Comparison of ENCODE assay signal across 12 cellular contexts in the genomic region with DNA sequence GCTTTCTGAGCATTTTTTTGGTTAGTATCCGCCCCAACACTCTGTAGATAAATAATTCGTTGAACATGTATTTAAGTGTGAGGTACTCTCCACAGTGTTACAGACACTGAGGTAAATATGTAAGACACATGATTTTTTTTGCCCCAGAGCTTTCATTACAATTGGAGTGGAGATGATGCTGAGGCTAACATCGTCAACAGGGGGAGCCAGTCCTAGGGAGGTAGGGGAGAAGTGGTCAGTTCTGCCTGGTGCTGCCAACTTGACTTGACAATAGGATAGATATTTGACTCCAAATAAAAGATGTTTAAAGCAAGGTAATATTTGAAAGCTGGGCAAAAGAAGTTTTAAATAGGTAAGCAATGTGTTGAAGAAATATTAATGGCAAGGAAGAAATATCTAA.
DNase-seq lines count a peak whose midpoint lies in the region; TF ChIP-seq lines count a peak whose summit lies in the region.
"Had no signal": no experiment of that assay in that cellular context is flagged by ENCODE, and none has a peak within 500 bp of the region (broad histone marks: within the 10 kb centered on the region; RNA-seq: fewer than 3 reads in every experiment).

No MANE protein-coding gene starts in this region.

- no peak overlapping the region for H3K27ac ChIP-seq in GM23248
- H3K27ac ChIP-seq: adrenal gland, colonic mucosa had no signal

- H3K4me2 ChIP-seq in GM23248 (ENCODE audit: unreplicated experiment) = no peak overlapping the region

- no peaks in the 10 kb centered on the region for H3K4me1 ChIP-seq in GM23248 (ENCODE audit: insufficient read depth)
- H3K4me1 ChIP-seq: adrenal gland, colonic mucosa had no signal

- H3K9ac ChIP-seq in GM23248 = no peak overlapping the region

- no peak overlapping the region for H2AFZ ChIP-seq in GM23248

- TF ChIP-seq CTCF in GM06990 (IDR thresholded peaks at IDR 0.05; ENCODE audit: insufficient read depth, low read length, poor library complexity, severe bottlenecking) = peak; percentile 41
- TF ChIP-seq CTCF in kidney epithelial cell (IDR thresholded peaks at IDR 0.05; ENCODE audit: insufficient read depth, low read length, poor library complexity, severe bottlenecking) = peak; percentile 39

- H3K4me3 ChIP-seq in GM06990 (replicated peaks; ENCODE audit: low read depth, low read length) (no peak overlapping the region), kidney epithelial cell (ENCODE audit: low read depth, low read length) (no peak overlapping the region), GM23248 (no peak overlapping the region)
- H3K4me3 ChIP-seq: adrenal gland, colonic mucosa had no signal

- no peaks in the 10 kb centered on the region for H3F3A ChIP-seq in GM23248 (ENCODE audit: insufficient read depth)

- H4K20me1 ChIP-seq in GM23248 (ENCODE audit: insufficient read depth) = no peaks in the 10 kb centered on the region

- no peaks in the 10 kb centered on the region for H3K9me3 ChIP-seq in GM23248 (ENCODE audit: low read depth)
- H3K9me3 ChIP-seq: adrenal gland, colonic mucosa had no signal

- DNase-seq in GM06990 (ENCODE audit: extremely low read depth, insufficient read length) = no peak
- DNase-seq in HuH-7 (ENCODE audit: low spot score) = peak; percentile 30
- peak; percentile 63 for DNase-seq in SK-MEL-5 (ENCODE audit: low read depth, low spot score)
- no peak for DNase-seq in kidney epithelial cell (ENCODE audit: low read depth)
- no peak for DNase-seq in DMS79 (lab: John Stamatoyannopoulos, UW)
- no peak for DNase-seq in GM23248
- DNase-seq in kidney glomerular epithelial cell (lab: John Stamatoyannopoulos, UW) = no peak
- DNase-seq: activated T-cell treated with anti-CD3 and anti-CD28 coated beads for 4 hours, adrenal gland, colonic mucosa, left colon, NCI-H187 treated with DMSO at 0.1 percent for 48 hours had no signal

- in situ Hi-C loops in SK-MEL-5 (cut with HindIII; ENCODE audit: low pct_unique_long_range_greater_than_20kb, low sequenced_read_pairs) (no loop called here), GM23248 (cut with MboI) (no loop called here)

- H3K79me2 ChIP-seq in GM23248 (ENCODE audit: insufficient read depth) = no peaks in the 10 kb centered on the region

- 6 to 7% methylated on average over 3 of the region's 3 CpGs for WGBS in GM23248 (ENCODE audit: low coverage in 1 of 2, low lambda C conversion rate in 2 of 2, missing lambda C conversion rate in 2 of 2), 2 experiments

- H3K36me3 ChIP-seq in GM06990 (ENCODE audit: control insufficient read depth, insufficient read depth, low read length) = no peaks in the 10 kb centered on the region
- no peaks in the 10 kb centered on the region for H3K36me3 ChIP-seq in kidney epithelial cell (ENCODE audit: control insufficient read depth, insufficient read depth, low read length)
- H3K36me3 ChIP-seq in GM23248 (ENCODE audit: low read depth) = no peaks in the 10 kb centered on the region
- H3K36me3 ChIP-seq: adrenal gland, colonic mucosa had no signal

- no peaks in the 10 kb centered on the region for H3K27me3 ChIP-seq in GM06990 (replicated peaks; ENCODE audit: control insufficient read depth, insufficient read depth, low read length)
- H3K27me3 ChIP-seq in kidney epithelial cell (ENCODE audit: control insufficient read depth, insufficient read depth, low read length) = no peaks in the 10 kb centered on the region
- no peaks in the 10 kb centered on the region for H3K27me3 ChIP-seq in GM23248 (replicated peaks; ENCODE audit: insufficient read depth)
- H3K27me3 ChIP-seq: adrenal gland, colonic mucosa had no signal

- no peaks in the 10 kb centered on the region for H3K9me2 ChIP-seq in GM23248 (ENCODE audit: insufficient read depth)

Comparison
In these comparisons a context has a peak if more than half of its experiments do, and no peak if none do; other contexts are left out.
1. DNase-seq: peak in HuH-7 (single experiment) and SK-MEL-5 (single experiment); none in GM06990 (single experiment), kidney epithelial cell (single experiment), DMS79 (single experiment), GM23248 (single experiment) and kidney glomerular epithelial cell (single experiment).